ENCODE assay signal across 1 cellular context in the genomic region with DNA sequence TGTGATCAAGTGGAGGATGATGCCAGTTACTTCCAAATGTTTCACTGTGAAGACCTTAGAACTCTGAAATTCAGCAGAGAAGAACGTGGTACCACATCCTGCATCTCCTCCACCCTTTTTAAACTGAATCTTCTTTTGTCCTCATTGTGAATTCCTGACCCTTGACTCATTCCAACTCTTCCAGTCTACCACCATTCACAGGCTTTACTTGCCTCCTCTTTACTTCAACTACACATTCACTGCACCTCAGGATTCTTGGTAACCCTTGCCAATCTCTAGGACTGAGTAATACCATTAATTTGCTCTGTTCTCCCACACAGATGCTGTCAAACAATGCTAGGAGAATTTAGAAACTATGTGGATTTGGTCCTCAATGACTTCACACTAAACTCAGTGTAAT.
TF ChIP-seq lines count a peak whose summit lies in the region.

No MANE protein-coding gene starts in this region.

TF ChIP-seq in HepG2, 621 proteins besides CTCF, POLR2A, EP300 and RAD21 (continued from another document):
- TF ChIP-seq, protein P1, sequence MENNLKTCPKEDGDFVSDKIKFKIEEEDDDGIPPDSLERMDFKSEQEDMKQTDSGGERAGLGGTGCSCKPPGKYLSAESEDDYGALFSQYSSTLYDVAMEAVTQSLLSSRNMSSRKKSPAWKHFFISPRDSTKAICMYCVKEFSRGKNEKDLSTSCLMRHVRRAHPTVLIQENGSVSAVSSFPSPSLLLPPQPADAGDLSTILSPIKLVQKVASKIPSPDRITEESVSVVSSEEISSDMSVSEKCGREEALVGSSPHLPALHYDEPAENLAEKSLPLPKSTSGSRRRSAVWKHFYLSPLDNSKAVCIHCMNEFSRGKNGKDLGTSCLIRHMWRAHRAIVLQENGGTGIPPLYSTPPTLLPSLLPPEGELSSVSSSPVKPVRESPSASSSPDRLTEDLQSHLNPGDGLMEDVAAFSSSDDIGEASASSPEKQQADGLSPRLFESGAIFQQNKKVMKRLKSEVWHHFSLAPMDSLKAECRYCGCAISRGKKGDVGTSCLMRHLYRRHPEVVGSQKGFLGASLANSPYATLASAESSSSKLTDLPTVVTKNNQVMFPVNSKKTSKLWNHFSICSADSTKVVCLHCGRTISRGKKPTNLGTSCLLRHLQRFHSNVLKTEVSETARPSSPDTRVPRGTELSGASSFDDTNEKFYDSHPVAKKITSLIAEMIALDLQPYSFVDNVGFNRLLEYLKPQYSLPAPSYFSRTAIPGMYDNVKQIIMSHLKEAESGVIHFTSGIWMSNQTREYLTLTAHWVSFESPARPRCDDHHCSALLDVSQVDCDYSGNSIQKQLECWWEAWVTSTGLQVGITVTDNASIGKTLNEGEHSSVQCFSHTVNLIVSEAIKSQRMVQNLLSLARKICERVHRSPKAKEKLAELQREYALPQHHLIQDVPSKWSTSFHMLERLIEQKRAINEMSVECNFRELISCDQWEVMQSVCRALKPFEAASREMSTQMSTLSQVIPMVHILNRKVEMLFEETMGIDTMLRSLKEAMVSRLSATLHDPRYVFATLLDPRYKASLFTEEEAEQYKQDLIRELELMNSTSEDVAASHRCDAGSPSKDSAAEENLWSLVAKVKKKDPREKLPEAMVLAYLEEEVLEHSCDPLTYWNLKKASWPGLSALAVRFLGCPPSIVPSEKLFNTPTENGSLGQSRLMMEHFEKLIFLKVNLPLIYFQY (CRISPR knock-in tag; IDR thresholded peaks at IDR 0.05; ENCODE audit: borderline replicate concordance), result no peak
- TF ChIP-seq FOSL2 (CRISPR knock-in tag; IDR thresholded peaks at IDR 0.05), result 0 out of 2 replicates have a peak, but pooled peaks have one; percentile 20
- TF ChIP-seq, protein P2, sequence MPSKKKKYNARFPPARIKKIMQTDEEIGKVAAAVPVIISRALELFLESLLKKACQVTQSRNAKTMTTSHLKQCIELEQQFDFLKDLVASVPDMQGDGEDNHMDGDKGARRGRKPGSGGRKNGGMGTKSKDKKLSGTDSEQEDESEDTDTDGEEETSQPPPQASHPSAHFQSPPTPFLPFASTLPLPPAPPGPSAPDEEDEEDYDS (CRISPR knock-in tag; IDR thresholded peaks at IDR 0.05), result no peak
- TF ChIP-seq PAWR (CRISPR knock-in tag; IDR thresholded peaks at IDR 0.05; ENCODE audit: borderline replicate concordance), result no peak
